In genomic region chr10:33276282-33276923, GRCh38 we compare ENCODE assay signal across 22 cellular contexts. TPM values are rescaled to one million over a fixed set of nuclear protein-coding genes. Genes with fewer than 3 reads are reported as not detected.
A peak's percentile ranks its signal among the peaks of the same experiment; 100 is the strongest.
DNase-seq lines count a peak whose midpoint lies in the region; ATAC-seq and TF ChIP-seq lines count a peak whose summit lies in the region.
"Had no signal": no experiment of that assay in that cellular context is flagged by ENCODE, and none has a peak within 500 bp of the region (broad histone marks: within the 10 kb centered on the region; RNA-seq: fewer than 3 reads in every experiment).

No MANE protein-coding gene starts in this region.

- H3K27ac ChIP-seq in left ventricle myocardium inferior (replicated peaks) (peak overlapping the region; percentile 93), coronary artery (peak overlapping the region; percentile 18 to 74)
- H3K27ac ChIP-seq: SK-N-MC had no signal

- DNase-seq in left ventricle myocardium inferior (no peak), Right ventricle myocardium superior (no peak), coronary artery (ENCODE audit: low spot score) (no peak), mesothelial cell of epicardium (ENCODE audit: low spot score in 2 of 2, unreplicated experiment in 2 of 2) (no peak), NCI-H1694 (lab: John Stamatoyannopoulos, UW) (no peak), H4 (ENCODE audit: low spot score) (no peak)
- DNase-seq in stimulated activated CD4-positive, alpha-beta T cell treated with anti-CD3 and anti-CD28 coated beads, Interleukin-15, amount 100 ng/mL, for 24 hours: no peak
- DNase-seq: activated CD4-positive, alpha-beta T cell treated with anti-CD3 and anti-CD28 coated beads, Interleukin-2, amount 10 ng/mL, durations not matched to agents 7 days and 5 days; CD4-positive, alpha-beta T cell; DND-41; erythroblast; hippocampal formation; left colon; MV-4-11; NCI-H2081 treated with DMSO at 0.1 percent for 48 hours; NCI-H524 treated with DMSO at 0.1 percent for 48 hours had no signal

- no peaks in the 10 kb centered on the region for H3K36me3 Mint-ChIP-seq in mesothelial cell of epicardium
- H3K36me3 Mint-ChIP-seq: IgD-negative memory B cell; stimulated activated memory B cell treated with anti-CD40 and anti-IgM and Interleukin-4, amounts not matched to agents 10 μg/mL and 1 μg/mL and 100 μg/mL, for 72 hours had no signal

- no peak overlapping the region for H3K4me3 Mint-ChIP-seq in mesothelial cell of epicardium
- H3K4me3 Mint-ChIP-seq: activated CD4-positive, alpha-beta T cell treated with anti-CD3 and anti-CD28 coated beads, Interleukin-2, amount 10 ng/mL, durations not matched to agents 7 days and 5 days; CD4-positive, alpha-beta T cell; IgD-negative memory B cell; stimulated activated memory B cell treated with anti-CD40 and anti-IgM and Interleukin-4, amounts not matched to agents 10 μg/mL and 1 μg/mL and 100 μg/mL, for 72 hours; type B pancreatic cell had no signal

- no peak for ATAC-seq in Right ventricle myocardium superior (ENCODE audit: poor library complexity)
- no peak for ATAC-seq in activated CD4-positive, CD25-positive, alpha-beta regulatory T cell treated with anti-CD3 and anti-CD28 coated beads, Interleukin-2, amount 50 U/mL, for 24 hours
- ATAC-seq: left colon; pancreas; stimulated activated memory B cell treated with anti-CD40 and anti-IgM and Interleukin-4, amounts not matched to agents 10 μg/mL and 1 μg/mL and 100 μg/mL, for 72 hours had no signal

- H3K4me1 Mint-ChIP-seq in mesothelial cell of epicardium: peaks cover 64% of the 10 kb centered on the region
- H3K4me1 Mint-ChIP-seq: activated CD4-positive, alpha-beta T cell treated with anti-CD3 and anti-CD28 coated beads, Interleukin-2, amount 10 ng/mL, durations not matched to agents 7 days and 5 days; IgD-negative memory B cell; stimulated activated memory B cell treated with anti-CD40 and anti-IgM and Interleukin-4, amounts not matched to agents 10 μg/mL and 1 μg/mL and 100 μg/mL, for 72 hours had no signal

- H3K27me3 ChIP-seq in left ventricle myocardium inferior (ENCODE audit: low read depth): no peaks in the 10 kb centered on the region
- H3K27me3 ChIP-seq: pancreas had no signal

- intact Hi-C loops in left ventricle myocardium inferior (cut with micrococcal nuclease) (no loop called here), Right ventricle myocardium superior (cut with DNase I) (no loop called here)

- H3K9me3 Mint-ChIP-seq in mesothelial cell of epicardium: no peaks in the 10 kb centered on the region
- H3K9me3 Mint-ChIP-seq: activated CD4-positive, alpha-beta T cell treated with anti-CD3 and anti-CD28 coated beads, Interleukin-2, amount 10 ng/mL, durations not matched to agents 7 days and 5 days; CD4-positive, alpha-beta T cell; IgD-negative memory B cell; stimulated activated memory B cell treated with anti-CD40 and anti-IgM and Interleukin-4, amounts not matched to agents 10 μg/mL and 1 μg/mL and 100 μg/mL, for 72 hours; type B pancreatic cell had no signal

- H3K4me3 ChIP-seq in left ventricle myocardium inferior (no peak overlapping the region), coronary artery (no peak overlapping the region)
- H3K4me3 ChIP-seq: pancreas, SK-N-MC had no signal

- peaks cover 100% of the 10 kb centered on the region for H3K4me1 ChIP-seq in left ventricle myocardium inferior

- no peaks in the 10 kb centered on the region for H3K27me3 Mint-ChIP-seq in mesothelial cell of epicardium (ENCODE audit: low read depth)
- H3K27me3 Mint-ChIP-seq: type B pancreatic cell had no signal

- H3K27ac Mint-ChIP-seq in mesothelial cell of epicardium: peak overlapping the region; percentile 1
- H3K27ac Mint-ChIP-seq: activated CD4-positive, alpha-beta T cell treated with anti-CD3 and anti-CD28 coated beads, Interleukin-2, amount 10 ng/mL, durations not matched to agents 7 days and 5 days; CD4-positive, alpha-beta T cell; IgD-negative memory B cell; stimulated activated memory B cell treated with anti-CD40 and anti-IgM and Interleukin-4, amounts not matched to agents 10 μg/mL and 1 μg/mL and 100 μg/mL, for 72 hours; type B pancreatic cell had no signal

- H3K9me3 ChIP-seq in left ventricle myocardium inferior (replicated peaks): no peaks in the 10 kb centered on the region
- H3K9me3 ChIP-seq: pancreas had no signal

- TF ChIP-seq CTCF in left ventricle myocardium inferior (IDR thresholded peaks at IDR 0.05; ENCODE audit: borderline replicate concordance) (no peak), coronary artery (IDR thresholded peaks at IDR 0.05) (no peak), mesothelial cell of epicardium (IDR thresholded peaks at IDR 0.05; ENCODE audit: unreplicated experiment) (no peak)

- H3K36me3 ChIP-seq in left ventricle myocardium inferior: peaks cover 22% of the 10 kb centered on the region
- H3K36me3 ChIP-seq: pancreas had no signal

RNA-seq across cellular contexts. Expression of gene NRP1, which starts 58.1 kb away (rescaled TPM):
- total RNA-seq in left ventricle myocardium inferior (168 TPM), Right ventricle myocardium superior (159 TPM), mesothelial cell of epicardium (44.8 to 51.2 TPM (median 47.7 TPM) in 3 replicates)
- total RNA-seq in H4 (2014; rRNA removed; shearing (Covaris generic)): 34.9 and 39.6 TPM in 2 replicates
